ENCODE assay signal across 21 cellular contexts in the genomic region with DNA sequence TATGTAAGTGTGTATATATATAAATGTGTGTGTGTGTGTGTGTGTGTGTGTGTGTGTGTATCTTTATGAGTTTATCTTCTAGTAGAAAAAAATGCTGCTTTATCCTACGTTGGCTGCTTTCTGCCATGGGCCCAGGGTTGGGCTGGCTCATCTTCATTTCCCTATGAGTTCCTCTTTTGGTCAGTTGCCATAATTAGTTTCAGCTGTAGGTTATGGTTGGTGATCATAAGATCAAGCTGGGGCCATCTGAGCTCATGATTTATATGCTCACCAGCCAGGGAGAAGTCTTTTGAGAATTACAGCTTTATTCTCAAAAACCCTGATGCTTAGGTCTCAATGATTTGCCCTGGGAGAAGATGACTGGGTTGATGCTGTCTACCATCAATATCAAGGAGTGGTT.
"Had no signal": no experiment of that assay in that cellular context is flagged by ENCODE, and none has a peak within 500 bp of the region (broad histone marks: within the 10 kb centered on the region; RNA-seq: fewer than 3 reads in every experiment).

No MANE protein-coding gene starts in this region.

- H3K4me1 ChIP-seq: adrenal gland, foreskin keratinocyte, heart right ventricle, prostate gland, transverse colon had no signal

- H3K27ac ChIP-seq: adrenal gland, dorsolateral prefrontal cortex, foreskin keratinocyte, heart right ventricle, prostate gland, skin epidermis, transverse colon had no signal

- H3K9me3 ChIP-seq: adrenal gland, heart right ventricle, prostate gland, transverse colon had no signal

- H3K27me3 ChIP-seq: adrenal gland, dorsolateral prefrontal cortex, foreskin keratinocyte, heart right ventricle, transverse colon had no signal

- H3K27me3 Mint-ChIP-seq: activated naive CD4-positive, alpha-beta T cell treated with anti-CD3 and anti-CD28 coated beads, Interleukin-2, amount 10 ng/mL, durations not matched to agents 7 days and 5 days; T-cell had no signal

- ATAC-seq: heart right ventricle, right cardiac atrium, T-cell had no signal

- H3K4me3 Mint-ChIP-seq: activated naive CD4-positive, alpha-beta T cell treated with anti-CD3 and anti-CD28 coated beads, Interleukin-2, amount 10 ng/mL, durations not matched to agents 7 days and 5 days; neural crest cell; T-cell had no signal

- H3K9me3 Mint-ChIP-seq: activated naive CD4-positive, alpha-beta T cell treated with anti-CD3 and anti-CD28 coated beads, Interleukin-2, amount 10 ng/mL, durations not matched to agents 7 days and 5 days; activated T-helper 2 cell treated with anti-CD3 and anti-CD28 coated beads, Interferon-gamma antibody, Interleukin-2, Interleukin-4, amounts not matched to agents 10 μg/mL and 5 μg/mL and 100 μg/mL, durations not matched to agents 14 hours and 24 hours and 36 hours; neural crest cell had no signal

- H3K36me3 Mint-ChIP-seq: activated naive CD4-positive, alpha-beta T cell treated with anti-CD3 and anti-CD28 coated beads, Interleukin-2, amount 10 ng/mL, durations not matched to agents 7 days and 5 days; T-cell had no signal

- H3K4me1 Mint-ChIP-seq: activated naive CD4-positive, alpha-beta T cell treated with anti-CD3 and anti-CD28 coated beads, Interleukin-2, amount 10 ng/mL, durations not matched to agents 7 days and 5 days; T-cell had no signal

- H3K4me3 ChIP-seq: adrenal gland, dorsolateral prefrontal cortex, heart right ventricle, lung, prostate gland, skin epidermis, transverse colon had no signal

- DNase-seq: activated CD4-positive, alpha-beta T cell treated with anti-CD3 and anti-CD28 coated beads, Interleukin-2, amount 50 U/mL, for 4 hours; activated CD4-positive, CD25-positive, alpha-beta regulatory T cell treated with anti-CD3 and anti-CD28 coated beads, Interleukin-2, amount 50 U/mL, for 72 hours; activated naive CD4-positive, alpha-beta T cell treated with anti-CD3 and anti-CD28 coated beads, Interleukin-2, amount 10 ng/mL, durations not matched to agents 7 days and 5 days; activated T-cell treated with anti-CD3 and anti-CD28 coated beads, Interleukin-2, amount 50 U/mL, for 1 hour; adrenal gland; dorsolateral prefrontal cortex; heart right ventricle; islet precursor cell; midbrain; right cardiac atrium; stimulated activated CD4-positive, alpha-beta T cell treated with anti-CD3 and anti-CD28 coated beads, Interleukin-4, amount 100 ng/mL, for 24 hours; stimulated activated naive CD4-positive, alpha-beta T cell treated with Interleukin-2 at 50 U/mL for 16 hours; T-cell; T-helper 9 cell; transverse colon had no signal

- H3K27ac Mint-ChIP-seq: activated naive CD4-positive, alpha-beta T cell treated with anti-CD3 and anti-CD28 coated beads, Interleukin-2, amount 10 ng/mL, durations not matched to agents 7 days and 5 days; activated T-helper 2 cell treated with anti-CD3 and anti-CD28 coated beads, Interferon-gamma antibody, Interleukin-2, Interleukin-4, amounts not matched to agents 10 μg/mL and 5 μg/mL and 100 μg/mL, durations not matched to agents 14 hours and 24 hours and 36 hours; T-cell had no signal
